25 cellular contexts compared by ENCODE assay signal in the genomic region with DNA sequence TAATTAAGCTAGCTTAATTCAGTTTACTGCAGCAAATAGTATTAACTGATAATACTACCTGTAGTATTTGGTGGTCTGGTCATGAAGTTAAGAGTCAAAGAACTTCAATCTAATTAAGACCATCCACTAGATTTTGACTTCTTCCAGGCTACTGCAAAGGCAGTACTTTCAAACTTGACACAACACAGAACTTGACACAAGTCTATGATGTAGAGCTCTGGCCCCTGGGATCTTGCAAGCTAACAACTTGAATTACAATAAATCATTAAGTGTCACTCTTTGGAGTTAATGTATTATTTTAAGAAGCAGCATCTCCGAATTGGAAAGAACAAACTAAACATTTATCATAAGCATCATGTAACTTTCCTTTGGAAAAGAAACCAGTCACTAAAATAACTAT.
"Had no signal": no experiment of that assay in that cellular context is flagged by ENCODE, and none has a peak within 500 bp of the region (broad histone marks: within the 10 kb centered on the region; RNA-seq: fewer than 3 reads in every experiment).

No MANE protein-coding gene starts in this region.

- H3K9me3 ChIP-seq: esophagus muscularis mucosa, heart right ventricle, left lung, psoas muscle, spleen, suprapubic skin, transverse colon, upper lobe of right lung, vagina had no signal

- H3K27me3 ChIP-seq: esophagus muscularis mucosa, foreskin keratinocyte, heart right ventricle, left lung, spleen, suprapubic skin, transverse colon, upper lobe of right lung, vagina had no signal

- H3K4me3 ChIP-seq: coronary artery, esophagus muscularis mucosa, heart right ventricle, left lung, psoas muscle, skin epidermis, spleen, suprapubic skin, transverse colon, upper lobe of right lung, vagina had no signal

- H3K4me1 ChIP-seq: foreskin keratinocyte, left lung, psoas muscle, spleen, suprapubic skin, upper lobe of right lung, vagina had no signal

- H3K27ac Mint-ChIP-seq: stimulated activated naive CD8-positive, alpha-beta T cell treated with anti-CD3 and anti-CD28 coated beads, Interleukin-15, amount 100 ng/mL, for 72 hours had no signal

- H3K4me3 Mint-ChIP-seq: naive thymus-derived CD8-positive, alpha-beta T cell; nephron progenitor cell; stimulated activated naive CD8-positive, alpha-beta T cell treated with anti-CD3 and anti-CD28 coated beads, Interleukin-15, amount 100 ng/mL, for 72 hours had no signal

- H3K9me3 Mint-ChIP-seq: naive thymus-derived CD8-positive, alpha-beta T cell; stimulated activated naive CD8-positive, alpha-beta T cell treated with anti-CD3 and anti-CD28 coated beads, Interleukin-15, amount 100 ng/mL, for 72 hours had no signal

- H3K27me3 Mint-ChIP-seq: naive thymus-derived CD8-positive, alpha-beta T cell; stimulated activated naive CD8-positive, alpha-beta T cell treated with anti-CD3 and anti-CD28 coated beads, Interleukin-15, amount 100 ng/mL, for 72 hours had no signal

- ATAC-seq: foreskin keratinocyte; heart right ventricle; left cardiac atrium; left lung; naive thymus-derived CD8-positive, alpha-beta T cell; right cardiac atrium; stimulated activated naive CD8-positive, alpha-beta T cell treated with anti-CD3 and anti-CD28 coated beads, Interleukin-15, amount 100 ng/mL, for 72 hours; upper lobe of right lung had no signal

- FAIRE-seq: endothelial cell of umbilical vein had no signal

- H3K4me1 Mint-ChIP-seq: nephron progenitor cell; stimulated activated naive CD8-positive, alpha-beta T cell treated with anti-CD3 and anti-CD28 coated beads, Interleukin-15, amount 100 ng/mL, for 72 hours had no signal

- DNase-seq: dermis blood vessel endothelial cell; effector memory CD4-positive, alpha-beta T cell; foreskin keratinocyte; glutamatergic neuron; heart right ventricle; hippocampal formation; left cardiac atrium; left lung; naive thymus-derived CD8-positive, alpha-beta T cell; nephron progenitor cell; nucleus accumbens; psoas muscle; right cardiac atrium; spleen; stimulated activated CD4-positive, alpha-beta T cell treated with anti-CD3 and anti-CD28 coated beads, Interleukin-2, amount 100 ng/mL, for 48 hours; stimulated activated naive CD4-positive, alpha-beta T cell; stimulated activated naive CD8-positive, alpha-beta T cell treated with anti-CD3 and anti-CD28 coated beads, Interleukin-15, amount 100 ng/mL, for 72 hours; transverse colon; upper lobe of right lung had no signal

- H3K27ac ChIP-seq: coronary artery, foreskin keratinocyte, heart right ventricle, left lung, psoas muscle, skin epidermis, spleen, suprapubic skin, transverse colon, upper lobe of right lung, vagina had no signal
